ENCODE assay signal across 32 cellular contexts in the genomic region with DNA sequence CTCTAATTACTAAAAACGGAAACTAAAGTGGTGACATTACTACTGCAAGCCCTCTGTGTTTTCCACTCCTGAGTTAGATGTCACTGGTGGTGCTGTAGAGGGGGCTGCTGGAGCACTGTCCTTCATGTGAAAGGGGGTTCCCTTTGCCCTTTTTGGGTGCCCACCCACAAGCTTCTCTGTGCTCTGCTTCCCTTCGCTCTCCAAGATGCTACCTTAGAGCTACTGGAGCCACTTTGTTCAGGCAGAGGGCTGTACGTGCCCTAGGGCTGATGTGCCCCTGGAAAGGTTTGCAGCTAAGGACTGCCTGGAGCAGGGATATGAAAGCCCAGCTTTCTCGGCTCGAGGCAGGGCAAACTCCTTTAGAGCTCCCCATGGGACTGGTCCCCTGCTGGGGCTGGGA. TPM values are rescaled to one million over a fixed set of nuclear protein-coding genes. Genes with fewer than 3 reads are reported as not detected.
"Had no signal": no experiment of that assay in that cellular context is flagged by ENCODE, and none has a peak within 500 bp of the region (broad histone marks: within the 10 kb centered on the region; RNA-seq: fewer than 3 reads in every experiment).

No MANE protein-coding gene starts in this region.

- H3K9ac ChIP-seq: neural progenitor cell had no signal

- H3K4me1 ChIP-seq: pancreas, prostate gland, right lobe of liver, spleen, suprapubic skin, testis, tibial artery, transverse colon, upper lobe of right lung, uterus had no signal

- H3K9me3 Mint-ChIP-seq: natural killer cell; nephron; neural progenitor cell; stimulated activated naive CD8-positive, alpha-beta T cell treated with anti-CD3 and anti-CD28 coated beads, Interleukin-15, amount 100 ng/mL, for 72 hours; type B pancreatic cell had no signal

- H3K4me2 ChIP-seq: smooth muscle cell had no signal

- DNase-seq: naive thymus-derived CD4-positive, alpha-beta T cell; natural killer cell; nucleus accumbens; pancreas; retina; right cardiac atrium; right lobe of liver; spleen; stimulated activated CD4-positive, alpha-beta T cell treated with anti-CD3 and anti-CD28 coated beads, Interleukin-12 subunit alpha, Interleukin-12 subunit beta, amount 100 ng/mL, for 4 hours; stimulated activated CD4-positive, alpha-beta T cell treated with anti-CD3 and anti-CD28 coated beads, Interleukin-1b, Interleukin-23, amount 100 ng/mL, for 48 hours; stimulated activated CD4-positive, alpha-beta T cell treated with anti-CD3 and anti-CD28 coated beads, Interleukin-4, amount 100 ng/mL, for 1 hour; stimulated activated CD4-positive, alpha-beta T cell treated with anti-CD3 and anti-CD28 coated beads, Interleukin-4, amount 100 ng/mL, for 4 hours; stimulated activated CD8-positive, alpha-beta memory T cell treated with anti-CD3 and anti-CD28 coated beads, Interleukin-4, amount 100 ng/mL, for 48 hours; stimulated activated naive CD4-positive, alpha-beta T cell; stimulated activated naive CD8-positive, alpha-beta T cell treated with anti-CD3 and anti-CD28 coated beads, Interleukin-15, amount 100 ng/mL, for 72 hours; stimulated activated naive CD8-positive, alpha-beta T cell treated with anti-CD3 and anti-CD28 coated beads, Interleukin-15, Interleukin-2, amounts not matched to agents 100 U/mL and 50 U/mL, for 24 hours; substantia nigra; testis; tibial artery; transverse colon; upper lobe of right lung; uterus had no signal

- H3K4me3 Mint-ChIP-seq: naive thymus-derived CD4-positive, alpha-beta T cell; natural killer cell; nephron; neural progenitor cell; stimulated activated memory B cell treated with anti-CD40 and anti-IgM and Interleukin-4, amounts not matched to agents 10 μg/mL and 1 μg/mL and 100 μg/mL, for 72 hours; stimulated activated naive CD8-positive, alpha-beta T cell treated with anti-CD3 and anti-CD28 coated beads, Interleukin-15, amount 100 ng/mL, for 72 hours; type B pancreatic cell had no signal

- H3K27me3 ChIP-seq: neural progenitor cell, pancreas, right lobe of liver, suprapubic skin, testis, tibial artery, uterus had no signal

- ATAC-seq: naive thymus-derived CD4-positive, alpha-beta T cell; natural killer cell; pancreas; right cardiac atrium; right lobe of liver; stimulated activated memory B cell treated with anti-CD40 and anti-IgM and Interleukin-4, amounts not matched to agents 10 μg/mL and 1 μg/mL and 100 μg/mL, for 72 hours; stimulated activated naive CD8-positive, alpha-beta T cell treated with anti-CD3 and anti-CD28 coated beads, Interleukin-15, amount 100 ng/mL, for 72 hours; stimulated activated naive CD8-positive, alpha-beta T cell treated with anti-CD3 and anti-CD28 coated beads, Interleukin-15, Interleukin-2, amounts not matched to agents 100 U/mL and 50 U/mL, for 24 hours; upper lobe of right lung had no signal

- H3K36me3 Mint-ChIP-seq: naive thymus-derived CD4-positive, alpha-beta T cell; natural killer cell; neural progenitor cell; stimulated activated memory B cell treated with anti-CD40 and anti-IgM and Interleukin-4, amounts not matched to agents 10 μg/mL and 1 μg/mL and 100 μg/mL, for 72 hours; type B pancreatic cell had no signal

- H2AFZ ChIP-seq: neural progenitor cell had no signal

- H3K27ac ChIP-seq: neural progenitor cell, neutrophil, pancreas, prostate gland, right lobe of liver, skin epidermis, spleen, suprapubic skin, testis, tibial artery, transverse colon, upper lobe of right lung, uterus had no signal

- H3K9me3 ChIP-seq: neutrophil, pancreas, prostate gland, right lobe of liver, spleen, suprapubic skin, testis, tibial artery, transverse colon, upper lobe of right lung, uterus had no signal

- H3K27ac Mint-ChIP-seq: naive thymus-derived CD4-positive, alpha-beta T cell; natural killer cell; neural progenitor cell; stimulated activated memory B cell treated with anti-CD40 and anti-IgM and Interleukin-4, amounts not matched to agents 10 μg/mL and 1 μg/mL and 100 μg/mL, for 72 hours; stimulated activated naive CD8-positive, alpha-beta T cell treated with anti-CD3 and anti-CD28 coated beads, Interleukin-15, amount 100 ng/mL, for 72 hours; type B pancreatic cell had no signal

- H3K36me3 ChIP-seq: neural progenitor cell, neutrophil, pancreas, prostate gland, right lobe of liver, spleen, suprapubic skin, tibial artery, transverse colon, upper lobe of right lung, uterus had no signal

- H3K4me1 Mint-ChIP-seq: natural killer cell; stimulated activated memory B cell treated with anti-CD40 and anti-IgM and Interleukin-4, amounts not matched to agents 10 μg/mL and 1 μg/mL and 100 μg/mL, for 72 hours; stimulated activated naive CD8-positive, alpha-beta T cell treated with anti-CD3 and anti-CD28 coated beads, Interleukin-15, amount 100 ng/mL, for 72 hours had no signal

- H3K4me3 ChIP-seq: neural progenitor cell, pancreas, prostate gland, right lobe of liver, skin epidermis, smooth muscle cell, spleen, suprapubic skin, testis, tibial artery, transverse colon, upper lobe of right lung, uterus had no signal

RNA-seq across cellular contexts. Expression of a gene that starts 28.3 kb away (rescaled TPM):
- total RNA-seq: naive thymus-derived CD4-positive, alpha-beta T cell; natural killer cell; pulmonary artery endothelial cell; right lobe of liver; spleen; upper lobe of right lung had no signal
- polyA plus RNA-seq: naive thymus-derived CD4-positive, alpha-beta T cell; smooth muscle cell had no signal
